In the genomic region with DNA sequence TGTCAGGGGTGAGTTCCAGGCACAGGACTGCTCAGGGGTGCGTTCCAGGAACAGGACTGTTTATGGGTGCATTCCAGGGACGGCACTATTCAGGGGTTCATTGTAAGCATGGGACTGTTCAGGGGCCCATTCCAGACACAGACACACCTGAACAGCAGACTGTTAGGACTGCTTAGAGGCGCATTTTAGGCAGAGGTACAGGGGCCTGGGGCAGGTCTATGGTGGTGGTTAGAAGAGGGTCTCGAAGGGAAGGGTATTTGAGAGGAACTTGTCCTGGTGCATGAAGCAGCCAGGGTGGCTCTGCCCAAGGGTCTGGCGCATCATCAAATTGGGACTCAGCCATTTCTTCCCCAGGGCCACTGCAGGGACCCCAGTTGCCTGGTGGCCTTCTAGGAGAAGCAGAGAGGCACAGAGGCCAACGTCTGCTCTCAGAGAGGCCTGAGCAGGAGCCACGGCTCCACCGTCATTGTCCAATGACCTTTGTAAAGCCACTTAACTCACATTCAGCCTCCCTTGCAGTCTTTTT, we compare ENCODE assay signal across 17 cellular contexts. TPM values are rescaled to one million over a fixed set of nuclear protein-coding genes. Genes with fewer than 3 reads are reported as not detected.
A peak's percentile ranks its signal among the peaks of the same experiment; 100 is the strongest.
DNase-seq lines count a peak whose midpoint lies in the region; ATAC-seq and TF ChIP-seq lines count a peak whose summit lies in the region.
"Had no signal": no experiment of that assay in that cellular context is flagged by ENCODE, and none has a peak within 500 bp of the region (broad histone marks: within the 10 kb centered on the region; RNA-seq: fewer than 3 reads in every experiment).

No MANE protein-coding gene starts in this region.

- H4K20me1 ChIP-seq in BLaER1 treated with 17β-estradiol and CSF1 and Interleukin-3, amounts not matched to agents 10 nM and 100 nM, result no peaks in the 10 kb centered on the region

- ATAC-seq in HG03439 (IDR thresholded peaks at IDR 0.05; ENCODE audit: unreplicated experiment), result no peak
- ATAC-seq in GM19023 (IDR thresholded peaks at IDR 0.05; ENCODE audit: unreplicated experiment), result no peak
- ATAC-seq: sciatic nerve had no signal

- DNase-seq in mesenchymal stem cell (no peak), sigmoid colon (no peak), germinal center (ENCODE audit: low spot score) (no peak)
- DNase-seq: DMS79, NCI-H1436, NCI-H524 treated with DMSO at 0.1 percent for 48 hours, uterus had no signal

- peaks cover 0 to 7% (median 4%) of the 10 kb centered on the region in 3 donors for H3K4me1 Mint-ChIP-seq in IgD-negative memory B cell

- H3K36me3 Mint-ChIP-seq in IgD-negative memory B cell, result no peaks in the 10 kb centered on the region
- H3K36me3 Mint-ChIP-seq: WTC11 had no signal

- no peaks in the 10 kb centered on the region for H3K79me1 ChIP-seq in mesenchymal stem cell (replicated peaks; ENCODE audit: low read length, poor library complexity, severe bottlenecking)

- H3K27me3 ChIP-seq in BLaER1 treated with 17β-estradiol and CSF1 and Interleukin-3, amounts not matched to agents 10 nM and 100 nM, result peaks cover 0 to 10% (median 5%) of the 10 kb centered on the region in 11 experiments; a peak in 5 of 22 replicates
- H3K27me3 ChIP-seq in mesenchymal stem cell (ENCODE audit: control insufficient read depth in 1 of 2, insufficient read depth in 1 of 2, low read length in 2 of 2) (no peaks in the 10 kb centered on the region), sigmoid colon (no peaks in the 10 kb centered on the region)
- H3K27me3 ChIP-seq: adrenal gland, uterus had no signal

- TF ChIP-seq EP300 in sigmoid colon (IDR thresholded peaks at IDR 0.05), result peak in 1 of 4 donors; percentile 73

- H3K9me3 Mint-ChIP-seq in IgD-negative memory B cell, result no peaks in the 10 kb centered on the region
- H3K9me3 Mint-ChIP-seq: WTC11 had no signal

- peak overlapping the region; percentile 83 to 98 for H3K4ac ChIP-seq in mesenchymal stem cell (ENCODE audit: low read depth in 1 of 2, low read length in 2 of 2)

- peak overlapping the region; percentile 83 for H2BK15ac ChIP-seq in mesenchymal stem cell (ENCODE audit: low read depth, poor library complexity, severe bottlenecking)

- H3K9me3 ChIP-seq in BLaER1 treated with 17β-estradiol and CSF1 and Interleukin-3, amounts not matched to agents 10 nM and 100 nM (replicated peaks in 1 of 11), result peaks cover 0 to 8% (median 0%) of the 10 kb centered on the region in 11 experiments; a peak in 5 of 22 replicates
- no peaks in the 10 kb centered on the region for H3K9me3 ChIP-seq in mesenchymal stem cell (ENCODE audit: control insufficient read depth, low read length)
- H3K9me3 ChIP-seq in sigmoid colon, result no peaks in the 10 kb centered on the region
- H3K9me3 ChIP-seq: adrenal gland, heart left ventricle, SK-N-SH, uterus had no signal

- TF ChIP-seq CTCF in sigmoid colon (IDR thresholded peaks at IDR 0.05), result no peak

- WGBS in mesenchymal stem cell, result 97% methylated on average over 6 of the region's 8 CpGs
- 89 to 92% methylated on average over 8 of the region's 8 CpGs for WGBS in sigmoid colon, 2 donors

- peak overlapping the region in 1 of 2 experiments; percentile 96 for H3K14ac ChIP-seq in mesenchymal stem cell (ENCODE audit: low read length in 2 of 2)

- H3K4me1 ChIP-seq in BLaER1 treated with 17β-estradiol and CSF1 and Interleukin-3, amounts not matched to agents 10 nM and 100 nM, result peaks cover 46 to 67% (median 62%) of the 10 kb centered on the region in 10 experiments
- H3K4me1 ChIP-seq in mesenchymal stem cell (ENCODE audit: control insufficient read depth, insufficient read depth, low read depth, low read length), result peaks cover 34% of the 10 kb centered on the region
- peaks cover 0 to 33% (median 26%) of the 10 kb centered on the region in 4 donors for H3K4me1 ChIP-seq in sigmoid colon

- H3K27ac ChIP-seq in BLaER1 treated with 17β-estradiol and CSF1 and Interleukin-3, amounts not matched to agents 10 nM and 100 nM, result no peak overlapping the region
- H3K27ac ChIP-seq in mesenchymal stem cell (ENCODE audit: low read length, poor library complexity, severe bottlenecking) (no peak overlapping the region), sigmoid colon (peak overlapping the region in 3 of 4 donors; percentile 48 to 96 (median 57))
- H3K27ac ChIP-seq: adrenal gland, cardiac muscle cell had no signal

- no peak overlapping the region for H3K23ac ChIP-seq in mesenchymal stem cell (ENCODE audit: low read length in 2 of 2)

- peak overlapping the region; percentile 100 for H4K91ac ChIP-seq in mesenchymal stem cell (ENCODE audit: low read length)

- H2BK12ac ChIP-seq in mesenchymal stem cell (ENCODE audit: low read length in 2 of 2), result peak overlapping the region; percentile 99 to 100

- peak overlapping the region; percentile 8 to 93 (median 44); a peak in 18 of 22 replicates for H3K4me2 ChIP-seq in BLaER1 treated with 17β-estradiol and CSF1 and Interleukin-3, amounts not matched to agents 10 nM and 100 nM
- no peak overlapping the region for H3K4me2 ChIP-seq in mesenchymal stem cell (ENCODE audit: low read length, poor library complexity, severe bottlenecking)
- H3K4me2 ChIP-seq: SK-N-SH had no signal

- no peaks in the 10 kb centered on the region for H3K36me3 ChIP-seq in BLaER1 treated with 17β-estradiol and CSF1 and Interleukin-3, amounts not matched to agents 10 nM and 100 nM
- H3K36me3 ChIP-seq in mesenchymal stem cell (ENCODE audit: control insufficient read depth in 1 of 2, insufficient read depth in 2 of 2, low read depth in 1 of 2, low read length in 2 of 2), result no peaks in the 10 kb centered on the region
- no peaks in the 10 kb centered on the region for H3K36me3 ChIP-seq in sigmoid colon
- H3K36me3 ChIP-seq: adrenal gland, cardiac muscle cell, heart left ventricle, uterus had no signal

- no peak overlapping the region for H2BK5ac ChIP-seq in mesenchymal stem cell (ENCODE audit: low read depth, low read length, poor library complexity, severe bottlenecking)

- H3K18ac ChIP-seq in mesenchymal stem cell (ENCODE audit: low read depth in 1 of 2, low read length in 2 of 2), result peak overlapping the region; percentile 61 to 88

- TF ChIP-seq POLR2A in sigmoid colon (IDR thresholded peaks at IDR 0.05), result no peak

- peak overlapping the region; percentile 89 for H2AK5ac ChIP-seq in mesenchymal stem cell (ENCODE audit: low read length, severe bottlenecking)

- H3K9ac ChIP-seq in BLaER1 treated with 17β-estradiol and CSF1 and Interleukin-3, amounts not matched to agents 10 nM and 100 nM, result peak overlapping the region in 3 of 11 experiments; percentile 6 to 51 (median 15); a peak in 2 of 22 replicates
- no peak overlapping the region for H3K9ac ChIP-seq in mesenchymal stem cell (ENCODE audit: low read length)
- H3K9ac ChIP-seq: SK-N-SH had no signal

- peak overlapping the region; percentile 5 for H2AFZ ChIP-seq in mesenchymal stem cell (ENCODE audit: low read depth, low read length)

- H3K27me3 Mint-ChIP-seq in IgD-negative memory B cell, result peaks cover 10% of the 10 kb centered on the region

- H2BK120ac ChIP-seq in mesenchymal stem cell (ENCODE audit: low read depth, low read length), result peak overlapping the region; percentile 77

- H3K4me3 Mint-ChIP-seq in IgD-negative memory B cell, result peak overlapping the region in 3 of 4 donors; percentile 8 to 76 (median 55)
- H3K4me3 Mint-ChIP-seq: WTC11 had no signal

- intact Hi-C loops in sigmoid colon (cut with DNase I), result no loop called here

- no peak overlapping the region for H3K27ac Mint-ChIP-seq in IgD-negative memory B cell
- H3K27ac Mint-ChIP-seq: WTC11 had no signal

- no peak overlapping the region for H3K4me3 ChIP-seq in BLaER1 treated with 17β-estradiol and CSF1 and Interleukin-3, amounts not matched to agents 10 nM and 100 nM
- H3K4me3 ChIP-seq in mesenchymal stem cell (ENCODE audit: insufficient read depth in 1 of 2, low read depth in 1 of 2, low read length in 2 of 2), result no peak overlapping the region
- H3K4me3 ChIP-seq in sigmoid colon, result no peak overlapping the region
- H3K4me3 ChIP-seq: adrenal gland, cardiac muscle cell, heart left ventricle, uterus had no signal

- H4K8ac ChIP-seq in mesenchymal stem cell (ENCODE audit: low read length), result peak overlapping the region; percentile 92

RNA-seq across cellular contexts. Expression of gene MLPH, which starts 14.8 kb away (rescaled TPM):
- polyA plus RNA-seq in IgD-negative memory B cell (not detected), sigmoid colon (10 to 100 TPM; 45.0 to 79.3 (median 56.2) TPM)
- 93.7 TPM for polyA plus RNA-seq in mesenchymal stem cell (2013, experiment 1 of 2)
- 85.6 TPM for polyA plus RNA-seq in mesenchymal stem cell (2013, experiment 2 of 2)
- total RNA-seq in sigmoid colon, result 10 to 100 TPM in 1 of 4 donors, 1 to 10 TPM in 3; 1.8 to 21.9 (median 4.6) TPM

RNA-seq across cellular contexts. Expression of gene COL6A3, which starts 58.3 kb away (rescaled TPM):
- polyA plus RNA-seq in IgD-negative memory B cell (not detected), sigmoid colon (10 to 100 TPM in 1 of 3 donors, 1 to 10 TPM in 2; 2.8 to 66.9 (median 9.0) TPM)
- polyA plus RNA-seq in mesenchymal stem cell (2013, experiment 1 of 2), result 173 TPM
- polyA plus RNA-seq in mesenchymal stem cell (2013, experiment 2 of 2), result 153 TPM
- total RNA-seq in sigmoid colon, result 100 to 1,000 TPM; 233 to 715 (median 381) TPM

Comparison
In these comparisons a context has a peak if more than half of its experiments do, and no peak if none do; other contexts are left out.
1. H3K27ac ChIP-seq: peak in sigmoid colon (3 of 4); none in BLaER1 treated with 17β-estradiol and CSF1 and Interleukin-3, amounts not matched to agents 10 nM and 100 nM (0 of 11) and mesenchymal stem cell (single experiment).
2. RNA of gene MLPH, which starts 14.8 kb away (polyA plus RNA-seq): 45.0 to 79.3 TPM in sigmoid colon; not detected in IgD-negative memory B cell (single experiment); every median in the first group is over 10 times any median in the second.